20 cellular contexts compared by ENCODE assay signal in genomic region chr6:101202975-101203374, GRCh38.
DNase-seq lines count a peak whose midpoint lies in the region; ATAC-seq, FAIRE-seq and TF ChIP-seq lines count a peak whose summit lies in the region.
"Had no signal": no experiment of that assay in that cellular context is flagged by ENCODE, and none has a peak within 500 bp of the region (broad histone marks: within the 10 kb centered on the region; RNA-seq: fewer than 3 reads in every experiment).

No MANE protein-coding gene starts in this region.

- H2AFZ ChIP-seq in neural progenitor cell (replicated peaks): peak overlapping the region; percentile 59
- H2AFZ ChIP-seq: GM23338 had no signal

- H3K9me3 Mint-ChIP-seq in neural progenitor cell: no peaks in the 10 kb centered on the region
- H3K9me3 Mint-ChIP-seq: GM23338, H9, HFFc6 had no signal

- H3K27me3 ChIP-seq in neural progenitor cell: no peaks in the 10 kb centered on the region

- no peaks in the 10 kb centered on the region for H3F3A ChIP-seq in neural progenitor cell (ENCODE audit: low read depth)

- no peaks in the 10 kb centered on the region for H3K36me3 ChIP-seq in HEK293 (ENCODE audit: control insufficient read depth in 2 of 2, insufficient read depth in 1 of 2, low read length in 2 of 2)
- no peaks in the 10 kb centered on the region for H3K36me3 ChIP-seq in neural progenitor cell

- CTCF ChIA-PET in HEK293 (lab: Yijun Ruan, JAX): interaction anchor here (0.6 kb wide), 1 partner anchor 340 kb away, joined by 3 read pairs; no protein-coding TSS in a partner anchor

- no peak overlapping the region for H3K4me2 ChIP-seq in neural progenitor cell
- H3K4me2 ChIP-seq: GM23338 had no signal

- no peak overlapping the region for H3K27ac ChIP-seq in HEK293 (ENCODE audit: extremely low read depth, low read depth, low read length)
- H3K27ac ChIP-seq in neural progenitor cell: no peak overlapping the region

- POLR2A ChIA-PET in HEK293 (lab: Yijun Ruan, JAX): no interaction called here

- no peak overlapping the region for H3K4me3 ChIP-seq in HEK293 (ENCODE audit: low read depth, low read length)
- H3K4me3 ChIP-seq in neural progenitor cell: no peak overlapping the region
- H3K4me3 ChIP-seq: GM23338 had no signal

- ATAC-seq in left colon: peak; percentile 70
- ATAC-seq: GM23338, HCT116 had no signal

- no peaks in the 10 kb centered on the region for H3K79me2 ChIP-seq in neural progenitor cell (ENCODE audit: low read depth)

- H4K20me1 ChIP-seq in neural progenitor cell (ENCODE audit: low read depth): no peaks in the 10 kb centered on the region

- no peak overlapping the region for H3K4me3 Mint-ChIP-seq in neural progenitor cell
- H3K4me3 Mint-ChIP-seq: CD4-positive, alpha-beta memory T cell; GM23338; H9; HFFc6 had no signal

- intact Hi-C loops in left colon (cut with DNase I, micrococcal nuclease): no loop called here

- H3K4me1 ChIP-seq in HEK293 (ENCODE audit: control insufficient read depth, insufficient read depth, low read length) (no peaks in the 10 kb centered on the region), neural progenitor cell (no peaks in the 10 kb centered on the region)

- no peaks in the 10 kb centered on the region for H3K36me3 Mint-ChIP-seq in neural progenitor cell
- H3K36me3 Mint-ChIP-seq: CD4-positive, alpha-beta memory T cell had no signal

- H3K9ac ChIP-seq in neural progenitor cell: no peak overlapping the region

- no peak for FAIRE-seq in RCC 7860 (lab: Jason Lieb, UNC)
- FAIRE-seq: GM12891, GM18507 had no signal

- TF ChIP-seq CTCF in HEK293 (tag by site-specific recombination; IDR thresholded peaks at IDR 0.05) (no peak), neural progenitor cell (IDR thresholded peaks at IDR 0.05) (no peak)

- no peaks in the 10 kb centered on the region for H3K9me3 ChIP-seq in HEK293 (ENCODE audit: control insufficient read depth, insufficient read depth, low read depth, low read length)
- no peaks in the 10 kb centered on the region for H3K9me3 ChIP-seq in neural progenitor cell (ENCODE audit: low read depth)

- no peak overlapping the region for H3K27ac Mint-ChIP-seq in neural progenitor cell
- H3K27ac Mint-ChIP-seq: CD4-positive, alpha-beta memory T cell; GM23338; H9; HFFc6 had no signal

- no peaks in the 10 kb centered on the region for H3K27me3 Mint-ChIP-seq in neural progenitor cell (ENCODE audit: insufficient read depth, low read depth)
- H3K27me3 Mint-ChIP-seq: CD4-positive, alpha-beta memory T cell had no signal

- H3K4me1 Mint-ChIP-seq in neural progenitor cell: no peaks in the 10 kb centered on the region
- H3K4me1 Mint-ChIP-seq: CD4-positive, alpha-beta memory T cell; GM23338; H9 had no signal

- peak; percentile 43 for DNase-seq in NCI-H69 (lab: John Stamatoyannopoulos, UW)
- no peak for DNase-seq in left colon
- no peak for DNase-seq in neural progenitor cell (ENCODE audit: low spot score)
- no peak for DNase-seq in foreskin melanocyte
- no peak for DNase-seq in NCI-H526 treated with DMSO at 0.1 percent for 48 hours (lab: John Stamatoyannopoulos, UW)
- no peak for DNase-seq in RCC 7860 (ENCODE audit: low spot score)
- DNase-seq: C1 segment of cervical spinal cord; Calu3; CD4-positive, alpha-beta memory T cell; COR-L47; DMS53; DMS79 treated with DMSO at 0.1 percent for 48 hours; GF-D8; H9; HFFc6 had no signal

TF ChIP-seq in HEK293, 187 proteins besides CTCF, POLR2A, EP300 and RAD21 (continues in another document):
- no peak for TF ChIP-seq ZSCAN16 (tag by site-specific recombination; IDR thresholded peaks at IDR 0.05)
- TF ChIP-seq ATF2 (tag by site-specific recombination; IDR thresholded peaks at IDR 0.05; ENCODE audit: low read depth): 0 out of 2 replicates have a peak, but pooled peaks have one; percentile 23
- no peak for TF ChIP-seq PRDM4 (tag by site-specific recombination; IDR thresholded peaks at IDR 0.05)
- TF ChIP-seq ZNF341 (tag by site-specific recombination; IDR thresholded peaks at IDR 0.05; ENCODE audit: low read depth): no peak
- TF ChIP-seq, protein P1, sequence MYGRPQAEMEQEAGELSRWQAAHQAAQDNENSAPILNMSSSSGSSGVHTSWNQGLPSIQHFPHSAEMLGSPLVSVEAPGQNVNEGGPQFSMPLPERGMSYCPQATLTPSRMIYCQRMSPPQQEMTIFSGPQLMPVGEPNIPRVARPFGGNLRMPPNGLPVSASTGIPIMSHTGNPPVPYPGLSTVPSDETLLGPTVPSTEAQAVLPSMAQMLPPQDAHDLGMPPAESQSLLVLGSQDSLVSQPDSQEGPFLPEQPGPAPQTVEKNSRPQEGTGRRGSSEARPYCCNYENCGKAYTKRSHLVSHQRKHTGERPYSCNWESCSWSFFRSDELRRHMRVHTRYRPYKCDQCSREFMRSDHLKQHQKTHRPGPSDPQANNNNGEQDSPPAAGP (tag by site-specific recombination; IDR thresholded peaks at IDR 0.05): no peak
- TF ChIP-seq SP3 (tag by site-specific recombination; IDR thresholded peaks at IDR 0.05): 0 out of 2 replicates have a peak, but pooled peaks have one; percentile 12
- TF ChIP-seq PRDM1 (tag by site-specific recombination; IDR thresholded peaks at IDR 0.05): no peak
- TF ChIP-seq HIC1 (tag by site-specific recombination; IDR thresholded peaks at IDR 0.05): no peak
- no peak for TF ChIP-seq ZNF548 (tag by site-specific recombination; IDR thresholded peaks at IDR 0.05)
- TF ChIP-seq GLIS1 (tag by site-specific recombination; IDR thresholded peaks at IDR 0.05): no peak
- TF ChIP-seq ZNF639 (tag by site-specific recombination; IDR thresholded peaks at IDR 0.05): no peak
- no peak for TF ChIP-seq ZNF426 (tag by site-specific recombination; IDR thresholded peaks at IDR 0.05)
